Comparison of ENCODE assay signal across 8 cellular contexts in the genomic region with DNA sequence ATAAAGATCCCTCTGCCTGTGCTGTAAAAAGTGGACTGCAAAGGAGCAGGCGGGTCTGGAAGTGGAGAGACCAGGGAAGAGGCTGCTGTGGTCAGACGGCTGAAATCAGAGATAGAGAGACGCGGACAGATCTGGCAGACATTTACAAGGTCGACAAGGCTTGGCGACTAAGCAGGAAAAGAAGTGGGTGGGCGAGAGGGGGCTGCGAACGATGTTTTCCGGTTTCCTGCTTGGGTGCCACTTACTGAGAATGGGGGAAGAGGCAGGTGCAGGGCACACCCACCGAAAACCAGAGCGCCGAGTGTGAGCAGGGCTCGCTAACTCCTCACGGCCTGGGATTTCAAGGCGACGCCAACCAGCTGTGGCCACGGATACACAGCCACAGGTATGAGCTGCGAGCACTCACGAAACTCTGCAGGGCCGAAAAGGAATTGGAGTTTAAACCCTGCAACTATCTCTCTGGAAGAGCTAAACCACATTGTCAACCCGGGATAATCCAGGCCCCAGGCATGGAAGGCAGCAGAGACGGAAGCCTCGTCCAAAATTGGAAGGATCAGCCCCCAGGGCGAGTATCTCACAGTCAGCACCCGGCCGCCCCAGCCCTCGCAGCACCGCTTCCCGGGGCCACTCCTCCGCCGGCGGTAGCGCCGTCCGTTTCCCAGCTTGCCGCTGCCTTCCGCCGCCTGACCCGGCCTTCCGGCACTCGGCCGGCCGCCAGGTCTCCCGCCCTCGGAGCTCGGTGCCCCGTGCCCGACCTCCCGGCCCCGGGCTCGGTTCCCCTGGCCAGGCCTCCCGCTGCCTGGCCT.
A peak's percentile ranks its signal among the peaks of the same experiment; 100 is the strongest.
DNase-seq lines count a peak whose midpoint lies in the region; ATAC-seq and TF ChIP-seq lines count a peak whose summit lies in the region.

No MANE protein-coding gene starts in this region.

- ATAC-seq in GM19324 (IDR thresholded peaks at IDR 0.05; ENCODE audit: low FRiP score, unreplicated experiment) = peak; percentile 21
- peak; percentile 20 for ATAC-seq in HG03442 (IDR thresholded peaks at IDR 0.05; ENCODE audit: unreplicated experiment)

- TF ChIP-seq CTCF in C4-2B (conservative IDR thresholded peaks at IDR 0.05) (no peak), astrocyte of the spinal cord (IDR thresholded peaks at IDR 0.05; ENCODE audit: low read depth, low read length) (no peak), retinal pigment epithelial cell (conservative IDR thresholded peaks at IDR 0.05; ENCODE audit: low read depth, low read length) (no peak)

- peak overlapping the region; percentile 90 for H3K27ac ChIP-seq in C4-2B

- H3K4me3 ChIP-seq in astrocyte of the spinal cord (ENCODE audit: low read depth, low read length) (peak overlapping the region; percentile 71), retinal pigment epithelial cell (ENCODE audit: low read length) (peak overlapping the region; percentile 87)

- in situ Hi-C loops in astrocyte of the spinal cord (cut with HindIII; ENCODE audit: low sequenced_read_pairs) = no loop called here

- DNase-seq in T-helper 2 cell (peak; percentile 14 to 68 (median 31)), astrocyte of the spinal cord (ENCODE audit: low read depth, low spot score) (peak; percentile 52), hypothalamus (lab: John Stamatoyannopoulos, UW) (peak in 46 of 51 donors; percentile 9 to 70 (median 46)), retinal pigment epithelial cell (ENCODE audit: low read depth) (no peak), NCI-H2196 (lab: John Stamatoyannopoulos, UW; ENCODE audit: unreplicated experiment) (no peak)

Comparison
In these comparisons a context has a peak if more than half of its experiments do, and no peak if none do; other contexts are left out.
1. DNase-seq: peak in T-helper 2 cell (5 of 5), astrocyte of the spinal cord (single experiment) and hypothalamus (46 of 51); none in retinal pigment epithelial cell (single experiment) and NCI-H2196 (single experiment).